22 cellular contexts compared by ENCODE assay signal in genomic region chr4:157012781-157013180, GRCh38. TPM values are rescaled to one million over a fixed set of nuclear protein-coding genes. Genes with fewer than 3 reads are reported as not detected.
DNase-seq lines count a peak whose midpoint lies in the region; ATAC-seq and TF ChIP-seq lines count a peak whose summit lies in the region.
"Had no signal": no experiment of that assay in that cellular context is flagged by ENCODE, and none has a peak within 500 bp of the region (broad histone marks: within the 10 kb centered on the region; RNA-seq: fewer than 3 reads in every experiment).

No MANE protein-coding gene starts in this region.

- H2AK5ac ChIP-seq in IMR-90 (ENCODE audit: low read depth, low read length), result peak overlapping the region; percentile 1; the same call in 1 of the 2 replicates

- no peaks in the 10 kb centered on the region for H3K36me3 ChIP-seq in IMR-90 (ENCODE audit: control insufficient read depth, insufficient read depth, low read length)
- no peaks in the 10 kb centered on the region for H3K36me3 ChIP-seq in mammary epithelial cell (ENCODE audit: insufficient read depth, low read length)
- H3K36me3 ChIP-seq in lower lobe of right lung, result no peaks in the 10 kb centered on the region
- H3K36me3 ChIP-seq: prostate gland, SJCRH30, transverse colon had no signal

- H2BK5ac ChIP-seq in IMR-90 (ENCODE audit: low read depth, low read length, poor library complexity, severe bottlenecking), result peak overlapping the region; percentile 7

- peak overlapping the region in 1 of 2 experiments; percentile 47; a peak in 2 of 4 replicates for H4K8ac ChIP-seq in IMR-90 (ENCODE audit: low read depth in 2 of 2, low read length in 2 of 2)

- peak overlapping the region; percentile 28; the same call in 1 of the 2 replicates for H4K91ac ChIP-seq in IMR-90 (ENCODE audit: insufficient read depth, low read depth, low read length)

- H3K23ac ChIP-seq in IMR-90 (ENCODE audit: low read depth, low read length), result no peak overlapping the region

- H3K79me1 ChIP-seq in IMR-90 (ENCODE audit: low read depth in 1 of 2, low read length in 2 of 2), result no peaks in the 10 kb centered on the region

- TF ChIP-seq POLR2A in IMR-90 (IDR thresholded peaks at IDR 0.05; ENCODE audit: low read depth, low read length), result no peak

- TF ChIP-seq RAD21 in IMR-90 (IDR thresholded peaks at IDR 0.05; ENCODE audit: low read length), result no peak

- peak; percentile 14 for DNase-seq in AG08395 (ENCODE audit: low spot score)
- peak; percentile 79 for DNase-seq in IMR-90
- DNase-seq in mammary epithelial cell, result peak; percentile 44
- DNase-seq in lower lobe of right lung, result no peak
- no peak for DNase-seq in cardiac septum (ENCODE audit: low spot score)
- no peak for DNase-seq in activated T-cell treated with anti-CD3 and anti-CD28 coated beads, Interleukin-2, amount 50 U/mL, for 1 hour
- DNase-seq in NCI-H1436 (lab: John Stamatoyannopoulos, UW), result no peak
- DNase-seq: activated CD4-positive, alpha-beta T cell treated with anti-CD3 and anti-CD28 coated beads for 36 hours; CD8-positive, alpha-beta T cell; central memory CD4-positive, alpha-beta T cell; endodermal cell; naive thymus-derived CD8-positive, alpha-beta T cell; NCI-H1694 treated with DMSO at 0.1 percent for 48 hours; NCI-H510A treated with DMSO at 0.1 percent for 48 hours; SJCRH30; stimulated activated CD4-positive, alpha-beta T cell treated with anti-CD3 and anti-CD28 coated beads, Interleukin-12 subunit alpha, Interleukin-12 subunit beta, amount 100 ng/mL, for 4 hours; stimulated activated naive B cell treated with anti-CD40 and anti-IgM and Interleukin-4, amounts not matched to agents 10 μg/mL and 1 μg/mL and 100 μg/mL, for 72 hours; T-helper 9 cell; transverse colon had no signal

- no peaks in the 10 kb centered on the region for H3K79me2 ChIP-seq in mammary epithelial cell (ENCODE audit: insufficient read depth, low read length)

- no peak overlapping the region for H3K4me3 ChIP-seq in IMR-90 (ENCODE audit: insufficient read depth, low read depth, low read length)
- no peak overlapping the region for H3K4me3 ChIP-seq in mammary epithelial cell (replicated peaks in 1 of 3; ENCODE audit: insufficient read depth in 1 of 3, low read depth in 2 of 3, low read length in 3 of 3)
- no peak overlapping the region for H3K4me3 ChIP-seq in lower lobe of right lung
- H3K4me3 ChIP-seq: A549, prostate gland, SJCRH30, transverse colon had no signal

- no peak overlapping the region for H3K18ac ChIP-seq in IMR-90 (ENCODE audit: low read depth, low read length)

- H2BK120ac ChIP-seq in IMR-90 (ENCODE audit: low read depth, low read length), result peak overlapping the region; percentile 76

- H4K20me1 ChIP-seq in IMR-90 (ENCODE audit: insufficient read depth, low read length) (no peaks in the 10 kb centered on the region), mammary epithelial cell (ENCODE audit: insufficient read depth, low read length) (no peaks in the 10 kb centered on the region)

- dilution Hi-C loops in IMR-90 (cut with HindIII; ENCODE audit: low sequenced_read_pairs, unreplicated experiment) (no loop called here), mammary epithelial cell (cut with HindIII; ENCODE audit: low sequenced_read_pairs) (no loop called here)

- peak overlapping the region; percentile 81; the same call in 2 of the 3 replicates for H2BK15ac ChIP-seq in IMR-90 (ENCODE audit: low read depth, low read length)

- BruUV-seq in IMR-90 (replicated peaks; lab: Mats Ljungman, UMichigan) (no TSS peak), mammary epithelial cell (replicated peaks; lab: Mats Ljungman, UMichigan) (no TSS peak)

- H3K9me1 ChIP-seq in IMR-90 (ENCODE audit: insufficient read depth, low read length), result peaks cover 4% of the 10 kb centered on the region; the same call in 1 of the 2 replicates

- TF ChIP-seq CTCF in IMR-90 (conservative IDR thresholded peaks at IDR 0.05; ENCODE audit: low read depth, low read length) (no peak), mammary epithelial cell (conservative IDR thresholded peaks at IDR 0.05 in 1 of 2, IDR thresholded peaks at IDR 0.05 in 1 of 2; ENCODE audit: extremely low read depth in 1 of 2, insufficient read depth in 1 of 2, low read depth in 1 of 2, low read length in 2 of 2) (no peak), lower lobe of right lung (IDR thresholded peaks at IDR 0.05) (no peak)

- H3K27ac ChIP-seq in IMR-90 (ENCODE audit: insufficient read depth, low read length) (no peak overlapping the region), mammary epithelial cell (ENCODE audit: insufficient read depth, low read depth, low read length) (peak overlapping the region; percentile 43), lower lobe of right lung (no peak overlapping the region)
- H3K27ac ChIP-seq: A549, prostate gland, SJCRH30, transverse colon had no signal

- H3K4me2 ChIP-seq in IMR-90 (ENCODE audit: low read depth, low read length) (peak overlapping the region; percentile 4; the same call in 1 of the 2 replicates), mammary epithelial cell (ENCODE audit: insufficient read depth, low read depth, low read length) (no peak overlapping the region)
- H3K4me2 ChIP-seq: A549 had no signal

- POLR2A ChIA-PET in IMR-90 (lab: Charles Lee; ENCODE audit: unreplicated experiment), result no interaction called here

- ATAC-seq in IMR-90 (ENCODE audit: low read depth) (peak; percentile 32), lower lobe of right lung (peak; percentile 30 to 62), HG02973 (IDR thresholded peaks at IDR 0.05; ENCODE audit: unreplicated experiment) (no peak)
- ATAC-seq: A549; activated CD4-positive, alpha-beta T cell treated with anti-CD3 and anti-CD28 coated beads for 36 hours; CD8-positive, alpha-beta T cell; naive thymus-derived CD8-positive, alpha-beta T cell; stimulated activated naive B cell treated with anti-CD40 and anti-IgM and Interleukin-4, amounts not matched to agents 10 μg/mL and 1 μg/mL and 100 μg/mL, for 72 hours had no signal

- H4K5ac ChIP-seq in IMR-90 (ENCODE audit: low read depth, low read length), result no peak overlapping the region

- peak overlapping the region; percentile 83 for H2BK20ac ChIP-seq in IMR-90 (ENCODE audit: low read depth, low read length)

- H3K27me3 ChIP-seq in IMR-90 (ENCODE audit: control insufficient read depth, insufficient read depth, low read length) (no peaks in the 10 kb centered on the region), mammary epithelial cell (ENCODE audit: insufficient read depth, low read length) (no peaks in the 10 kb centered on the region), lower lobe of right lung (ENCODE audit: low read depth) (no peaks in the 10 kb centered on the region)
- H3K27me3 ChIP-seq: SJCRH30, transverse colon had no signal

- H2AK9ac ChIP-seq in IMR-90 (replicated peaks; ENCODE audit: low read depth, low read length, poor library complexity), result no peak overlapping the region

- H3K9ac ChIP-seq in IMR-90 (ENCODE audit: low read depth, low read length) (no peak overlapping the region), mammary epithelial cell (ENCODE audit: insufficient read depth, low read length) (no peak overlapping the region)

- H2AFZ ChIP-seq in IMR-90 (replicated peaks; ENCODE audit: low read length, poor library complexity) (no peak overlapping the region), mammary epithelial cell (ENCODE audit: low read depth, low read length) (peak overlapping the region; percentile 49)

- peak overlapping the region; percentile 38; the same call in 1 of the 2 replicates for H3K14ac ChIP-seq in IMR-90 (replicated peaks; ENCODE audit: low read depth, low read length)

- CTCF ChIA-PET in IMR-90 (lab: Yijun Ruan, JAX) (interaction anchor here (0.6 kb wide), 1 partner anchor 275 kb away, joined by 4 read pairs; no protein-coding TSS in a partner anchor), mammary epithelial cell (lab: Charles Lee; ENCODE audit: low non-redundant PET) (no interaction called here)

- no CpG with 5 or more reads among the region's 2 CpGs for WGBS in IMR-90 (ENCODE audit: extremely low coverage in 2 of 2, insufficient read length in 1 of 2), 2 experiments
- 39% methylated on average over 2 of the region's 2 CpGs for WGBS in mammary epithelial cell (ENCODE audit: low coverage, missing lambda C conversion rate)

- peak overlapping the region; percentile 52 for H3K4ac ChIP-seq in IMR-90 (ENCODE audit: low read depth, low read length)

- H3K9me3 ChIP-seq in IMR-90 (ENCODE audit: control insufficient read depth, insufficient read depth, low read length) (no peaks in the 10 kb centered on the region), mammary epithelial cell (replicated peaks; ENCODE audit: insufficient read depth, low read length) (no peaks in the 10 kb centered on the region), lower lobe of right lung (no peaks in the 10 kb centered on the region)
- H3K9me3 ChIP-seq: A549, prostate gland, SJCRH30, transverse colon had no signal

- peaks cover 9% of the 10 kb centered on the region for H3K4me1 ChIP-seq in IMR-90 (ENCODE audit: control insufficient read depth, insufficient read depth, low read length)
- H3K4me1 ChIP-seq in mammary epithelial cell (ENCODE audit: insufficient read depth, low read length), result peaks cover 29% of the 10 kb centered on the region
- H3K4me1 ChIP-seq in lower lobe of right lung, result no peaks in the 10 kb centered on the region
- H3K4me1 ChIP-seq: A549, prostate gland, SJCRH30, transverse colon had no signal

- in situ Hi-C loops in IMR-90 (cut with MboI; ENCODE audit: low sequenced_read_pairs), result no loop called here
- in situ Hi-C loops in mammary epithelial cell (cut with MboI; ENCODE audit: low sequenced_read_pairs in 2 of 2), result no loop called here

- no peak overlapping the region for H3K56ac ChIP-seq in IMR-90 (ENCODE audit: extremely low read depth, insufficient read depth, low read length)

- intact Hi-C loops in IMR-90 (cut with micrococcal nuclease) (no loop called here), mammary epithelial cell (cut with micrococcal nuclease) (loop anchor here (1.0 kb wide), 1 partner anchor 13 kb away; no protein-coding TSS in a partner anchor), lower lobe of right lung (cut with DNase I) (no loop called here), cardiac septum (cut with DNase I) (no loop called here)

TF ChIP-seq in IMR-90, 13 proteins besides CTCF, POLR2A, EP300 and RAD21 (continues in another document):
- TF ChIP-seq RFX5 (IDR thresholded peaks at IDR 0.05; ENCODE audit: low read depth, low read length), result no peak

RNA-seq across cellular contexts. Expression of gene PDGFC, which starts 41.2 kb away (rescaled TPM):
- total RNA-seq in IMR-90 (2012; rRNA removed) (90.7 and 105 TPM in 2 replicates), mammary epithelial cell (10 to 100 TPM; 32.2 to 69.3 TPM), lower lobe of right lung (30.6 TPM), cardiac septum (16.9 TPM)
- polyA plus RNA-seq in IMR-90 (2012; rRNA removed) (15.6 and 19.8 TPM in 2 replicates), mammary epithelial cell (17.6 TPM)
- polyA plus RNA-seq in IMR-90 (2012; cell fraction: cytosol; rRNA removed), result 4.4 and 11.0 TPM in 2 replicates
- polyA plus RNA-seq in IMR-90 (2012; cell fraction: nucleus; rRNA removed; ENCODE audit: low replicate concordance), result 13.5 and 32.1 TPM in 2 replicates
- 78.9 TPM for polyA minus RNA-seq in mammary epithelial cell
- total RNA-seq: activated CD4-positive, alpha-beta T cell treated with anti-CD3 and anti-CD28 coated beads for 36 hours; CD8-positive, alpha-beta T cell; naive thymus-derived CD8-positive, alpha-beta T cell had no signal
- polyA plus RNA-seq: naive thymus-derived CD8-positive, alpha-beta T cell had no signal

Comparison
In these comparisons a context has a peak if more than half of its experiments do, and no peak if none do; other contexts are left out.
1. DNase-seq: peak in AG08395 (single experiment), IMR-90 (single experiment) and mammary epithelial cell (single experiment); none in lower lobe of right lung (single experiment), cardiac septum (single experiment), activated T-cell treated with anti-CD3 and anti-CD28 coated beads, Interleukin-2, amount 50 U/mL, for 1 hour (single experiment) and NCI-H1436 (single experiment).